Comparison of ENCODE assay signal across 22 cellular contexts in the genomic region with DNA sequence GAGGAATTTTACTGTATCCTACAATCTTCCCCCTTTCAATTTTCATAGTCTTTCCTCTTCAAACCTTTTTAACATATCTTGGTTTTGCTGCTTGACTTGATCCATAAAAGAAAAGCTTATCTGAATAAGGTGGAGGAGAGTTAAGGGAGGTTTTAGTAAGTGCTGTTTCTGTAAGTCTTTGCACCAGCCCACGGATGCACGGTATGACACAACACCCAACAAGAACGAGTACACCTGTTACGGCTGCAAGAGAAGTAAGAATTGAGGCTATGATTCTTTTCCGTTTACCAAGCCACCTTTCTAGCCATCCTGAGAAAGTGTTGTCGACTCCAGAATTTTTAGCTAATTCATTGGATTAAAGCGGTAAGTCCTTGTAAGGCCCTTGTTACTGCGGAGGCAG.
"Had no signal": no experiment of that assay in that cellular context is flagged by ENCODE, and none has a peak within 500 bp of the region (broad histone marks: within the 10 kb centered on the region; RNA-seq: fewer than 3 reads in every experiment).

No MANE protein-coding gene starts in this region.

- H3K4me3 ChIP-seq: PC-9, SK-N-MC had no signal

- H3K27ac ChIP-seq: brain microvascular endothelial cell, PC-9, SK-N-MC, VCaP had no signal

- H3K27me3 ChIP-seq: brain microvascular endothelial cell had no signal

- H3K36me3 ChIP-seq: brain microvascular endothelial cell had no signal

- H3K4me2 ChIP-seq: PC-9 had no signal

- FAIRE-seq: colon had no signal

- H2AFZ ChIP-seq: PC-9 had no signal

- DNase-seq: activated CD4-positive, alpha-beta T cell treated with anti-CD3 and anti-CD28 coated beads, Interleukin-2, amount 50 U/mL, for 48 hours; activated CD4-positive, CD25-positive, alpha-beta regulatory T cell; activated gamma-delta T cell treated with Interleukin-2 at 50 U/mL for 16 hours; activated naive CD4-positive, alpha-beta T cell treated with anti-CD3 and anti-CD28 coated beads, Interleukin-2, amount 10 ng/mL, durations not matched to agents 7 days and 5 days; activated naive CD8-positive, alpha-beta T cell treated with anti-CD3 and anti-CD28 coated beads for 36 hours; activated T-cell treated with anti-CD3 and anti-CD28 coated beads for 4 hours; activated T-cell treated with anti-CD3 and anti-CD28 coated beads, Interleukin-2, amount 50 U/mL, for 48 hours; brain microvascular endothelial cell; cerebellar nuclear complex; Kasumi-1; NCI-H1105 treated with DMSO at 0.1 percent for 48 hours; NCI-H1436 treated with DMSO at 0.1 percent for 48 hours; NCI-H187; NCI-H2081; NCI-H446; NCI-H524; PC-9; SIG-M5; T-helper 1 cell had no signal
